Comparison of ENCODE assay signal across 7 cellular contexts in the genomic region with DNA sequence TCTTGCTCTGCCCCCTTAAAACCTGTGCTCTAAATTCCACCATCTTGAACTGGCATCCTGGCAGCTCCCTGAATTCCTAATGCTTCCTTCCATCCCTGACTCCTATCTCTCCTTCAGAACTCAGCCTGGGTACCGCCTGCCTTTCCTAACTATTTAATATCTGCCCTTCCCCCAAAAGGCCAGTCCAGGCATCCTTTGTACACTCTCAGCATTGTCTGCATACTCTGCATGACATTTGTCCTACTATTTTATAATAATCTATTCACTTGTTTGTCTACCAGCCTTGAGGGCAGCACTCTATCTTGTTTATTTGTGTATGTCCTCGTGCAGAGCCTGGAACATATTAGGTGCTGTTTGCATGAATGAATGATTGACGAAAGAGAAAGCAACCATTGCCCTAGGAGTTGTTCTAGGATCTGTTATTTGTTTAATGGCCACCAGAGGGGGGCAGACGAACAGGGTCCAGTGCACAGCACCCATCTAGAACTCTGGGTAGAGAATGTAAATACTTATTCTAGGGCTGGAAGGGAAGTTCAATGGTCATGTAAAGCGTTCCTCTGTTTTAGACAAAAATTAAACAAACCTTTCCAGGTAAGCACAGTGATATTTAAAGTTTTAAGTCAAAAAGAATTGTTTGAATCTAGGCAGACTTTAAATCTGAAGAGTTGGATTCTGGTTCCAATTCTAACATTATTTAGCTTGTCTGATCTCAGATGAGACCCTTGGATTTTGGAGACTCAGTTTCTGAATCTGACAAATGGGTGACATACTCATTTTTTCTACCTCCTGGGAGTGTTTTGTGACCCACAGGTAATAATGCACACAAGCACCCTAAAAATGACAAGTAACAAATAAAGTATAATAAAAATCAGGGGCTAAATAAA.
DNase-seq lines count a peak whose midpoint lies in the region; ATAC-seq, FAIRE-seq and TF ChIP-seq lines count a peak whose summit lies in the region.

No MANE protein-coding gene starts in this region.

- H3K4me2 ChIP-seq in PC-9 = peak overlapping the region; percentile 72

- H3K4me1 ChIP-seq in PC-9 (replicated peaks; ENCODE audit: insufficient read depth) = no peaks in the 10 kb centered on the region
- peaks cover 0 to 23% (median 12%) of the 10 kb centered on the region in 12 donors for H3K4me1 ChIP-seq in heart left ventricle

- TF ChIP-seq POLR2A in heart left ventricle (IDR thresholded peaks at IDR 0.05) = no peak

- ATAC-seq in GM21367 (IDR thresholded peaks at IDR 0.05; ENCODE audit: unreplicated experiment) (peak; percentile 97), HG03565 (IDR thresholded peaks at IDR 0.05; ENCODE audit: unreplicated experiment) (peak; percentile 93), heart left ventricle (peak; percentile 83 to 91 (median 87))

- peak; percentile 93 for TF ChIP-seq CTCF in PC-9 (conservative IDR thresholded peaks at IDR 0.05)
- peak; percentile 72 to 94 (median 82) for TF ChIP-seq CTCF in heart left ventricle (IDR thresholded peaks at IDR 0.05)

- H3K4me3 ChIP-seq in PC-9 (peak overlapping the region; percentile 30; the same call in 1 of the 2 replicates), heart left ventricle (peak overlapping the region in 3 of 12 donors; percentile 26 to 44 (median 30))

- H3K27ac ChIP-seq in PC-9 = no peak overlapping the region
- no peak overlapping the region for H3K27ac ChIP-seq in heart left ventricle

- H3F3A ChIP-seq in PC-9 (ENCODE audit: insufficient read depth, low read depth) = no peaks in the 10 kb centered on the region

- BruUV-seq in PC-9 (replicated peaks; lab: Mats Ljungman, UMichigan) = no TSS peak

- H3K4me1 Mint-ChIP-seq in activated naive CD8-positive, alpha-beta T cell treated with anti-CD3 and anti-CD28 coated beads for 36 hours = peaks cover 6% of the 10 kb centered on the region

- 0 out of 2 replicates have a peak overlapping the region, but pooled peaks have one; percentile 31 for H2AFZ ChIP-seq in PC-9

- H3K27me3 ChIP-seq in PC-9 (ENCODE audit: insufficient read depth, low read depth) (no peaks in the 10 kb centered on the region), heart left ventricle (no peaks in the 10 kb centered on the region)

- H3K36me3 ChIP-seq in PC-9 (ENCODE audit: low read depth) (no peaks in the 10 kb centered on the region), heart left ventricle (no peaks in the 10 kb centered on the region)

- CTCF ChIA-PET in PC-9 (lab: Charles Lee) = interaction anchor here (0.6 to 1.3 kb wide), 8 partner anchors 10 to 233 kb away, joined by 3 to 10 read pairs (median 4); no protein-coding TSS in a partner anchor

- H3K36me3 Mint-ChIP-seq in activated naive CD8-positive, alpha-beta T cell treated with anti-CD3 and anti-CD28 coated beads for 36 hours = no peaks in the 10 kb centered on the region

- H3K27ac Mint-ChIP-seq in activated naive CD8-positive, alpha-beta T cell treated with anti-CD3 and anti-CD28 coated beads for 36 hours = no peak overlapping the region

- H3K9me3 ChIP-seq in PC-9 (ENCODE audit: insufficient read depth, low read depth) (no peaks in the 10 kb centered on the region), heart left ventricle (no peaks in the 10 kb centered on the region)

- POLR2A ChIA-PET in PC-9 (lab: Charles Lee; ENCODE audit: unreplicated experiment) = interaction anchor here (0.6 kb wide), 1 partner anchor 188 kb away, joined by 3 read pairs; no protein-coding TSS in a partner anchor

- 6 to 11% (median 8%) methylated on average over 5 of the region's 5 CpGs for WGBS in heart left ventricle, 4 donors

- H3K27me3 Mint-ChIP-seq in activated naive CD8-positive, alpha-beta T cell treated with anti-CD3 and anti-CD28 coated beads for 36 hours = no peaks in the 10 kb centered on the region

- DNase-seq in PC-9 (peak; percentile 25 to 36), heart left ventricle (peak in 3 of 5 donors; percentile 35 to 63 (median 57)), renal cortical epithelial cell (ENCODE audit: low read depth) (peak; percentile 71)
- peak; percentile 23 for DNase-seq in activated naive CD8-positive, alpha-beta T cell treated with anti-CD3 and anti-CD28 coated beads for 36 hours

- peak; percentile 58 for FAIRE-seq in G401.6 (lab: Jason Lieb, UNC)

- intact Hi-C loops in PC-9 (cut with micrococcal nuclease; ENCODE audit: unreplicated experiment) = loop anchor here (1.0 to 10.0 kb wide), 5 partner anchors 130 to 844 kb away; a partner anchor contains a TSS
- intact Hi-C loops in heart left ventricle (cut with DNase I) = loop anchor here (1.0 to 10.0 kb wide), 13 partner anchors 130 to 504 kb away; no protein-coding TSS in a partner anchor

- H3K9me3 Mint-ChIP-seq in activated naive CD8-positive, alpha-beta T cell treated with anti-CD3 and anti-CD28 coated beads for 36 hours = no peaks in the 10 kb centered on the region

- H3K79me2 ChIP-seq in PC-9 (ENCODE audit: low read depth) = no peaks in the 10 kb centered on the region

- H3K9me2 ChIP-seq in PC-9 (ENCODE audit: insufficient read depth) = no peaks in the 10 kb centered on the region

- no peak overlapping the region for H3K4me3 Mint-ChIP-seq in activated naive CD8-positive, alpha-beta T cell treated with anti-CD3 and anti-CD28 coated beads for 36 hours

- no peaks in the 10 kb centered on the region for H4K20me1 ChIP-seq in PC-9 (ENCODE audit: insufficient read depth)
